15 cellular contexts compared by ENCODE assay signal in the genomic region with DNA sequence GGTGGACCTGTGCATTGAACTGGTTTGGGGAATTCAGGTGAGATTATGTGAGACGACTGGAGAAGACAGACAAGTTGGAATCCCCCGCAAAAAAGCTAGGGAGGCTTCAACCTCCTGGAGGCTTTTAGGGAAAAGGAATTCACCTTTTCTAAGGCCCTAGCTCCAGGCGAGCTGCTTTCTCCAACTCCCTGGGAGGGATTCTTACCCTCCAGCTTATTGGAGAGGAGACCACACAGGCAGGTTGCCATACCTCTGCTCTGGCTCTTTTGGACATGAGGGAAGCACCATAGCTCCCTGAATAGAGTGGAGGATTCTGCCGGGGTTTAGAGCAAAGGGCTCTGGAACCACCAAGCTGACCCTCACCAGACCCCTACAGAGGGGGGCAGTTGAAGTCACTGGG.
DNase-seq lines count a peak whose midpoint lies in the region; ATAC-seq, FAIRE-seq and TF ChIP-seq lines count a peak whose summit lies in the region.
"Had no signal": no experiment of that assay in that cellular context is flagged by ENCODE, and none has a peak within 500 bp of the region (broad histone marks: within the 10 kb centered on the region; RNA-seq: fewer than 3 reads in every experiment).

No MANE protein-coding gene starts in this region.

- no peak overlapping the region for H3K27ac ChIP-seq in CD8-positive, alpha-beta T cell (ENCODE audit: low read depth, low read length)
- H3K27ac ChIP-seq in HEK293 (ENCODE audit: extremely low read depth, low read depth, low read length) (no peak overlapping the region), H1 (ENCODE audit: low read depth, low read length) (no peak overlapping the region), neural progenitor cell (no peak overlapping the region)
- H3K27ac ChIP-seq: PC-9 had no signal

- no peaks in the 10 kb centered on the region for H3K27me3 Mint-ChIP-seq in CD8-positive, alpha-beta T cell (ENCODE audit: low read depth)
- peaks cover 4% of the 10 kb centered on the region for H3K27me3 Mint-ChIP-seq in neural progenitor cell (ENCODE audit: insufficient read depth, low read depth)
- H3K27me3 Mint-ChIP-seq: CD4-positive, alpha-beta memory T cell had no signal

- 0 out of 2 replicates have a peak overlapping the region, but pooled peaks have one; percentile 60 for H2AK5ac ChIP-seq in H1 (ENCODE audit: low read depth, low read length)

- H3K9me3 ChIP-seq in CD8-positive, alpha-beta T cell (ENCODE audit: low read length), result no peaks in the 10 kb centered on the region
- no peaks in the 10 kb centered on the region for H3K9me3 ChIP-seq in HEK293 (ENCODE audit: control insufficient read depth, insufficient read depth, low read depth, low read length)
- H3K9me3 ChIP-seq in H1 (ENCODE audit: insufficient read depth in 2 of 2, low read depth in 1 of 2, low read length in 1 of 2), result no peaks in the 10 kb centered on the region
- no peaks in the 10 kb centered on the region for H3K9me3 ChIP-seq in neural progenitor cell (ENCODE audit: low read depth)

- no peak overlapping the region for H3K4me3 ChIP-seq in CD8-positive, alpha-beta T cell (ENCODE audit: low read depth, low read length)
- H3K4me3 ChIP-seq in HEK293 (ENCODE audit: low read depth, low read length) (no peak overlapping the region), H1 (ENCODE audit: extremely low read depth in 1 of 4, insufficient read depth in 2 of 4, low read depth in 3 of 4, low read length in 4 of 4) (no peak overlapping the region), neural progenitor cell (no peak overlapping the region)
- H3K4me3 ChIP-seq: PC-9 had no signal

- H3K14ac ChIP-seq in H1 (ENCODE audit: insufficient read length), result no peak overlapping the region

- peaks cover 23% of the 10 kb centered on the region for H3K36me3 Mint-ChIP-seq in CD8-positive, alpha-beta T cell
- H3K36me3 Mint-ChIP-seq in neural progenitor cell, result peaks cover 26% of the 10 kb centered on the region

- H2BK12ac ChIP-seq in H1 (ENCODE audit: low read depth, low read length), result no peak overlapping the region

- H3K4me2 ChIP-seq in H1 (ENCODE audit: insufficient read depth in 1 of 2, low read depth in 2 of 2, low read length in 2 of 2) (no peak overlapping the region), neural progenitor cell (no peak overlapping the region)
- H3K4me2 ChIP-seq: PC-9 had no signal

- H3K79me1 ChIP-seq in H1 (ENCODE audit: low read depth, low read length), result no peaks in the 10 kb centered on the region; the same call in none of the 2 replicates

- no peak for TF ChIP-seq CTCF in CD8-positive, alpha-beta T cell (IDR thresholded peaks at IDR 0.05)
- no peak for TF ChIP-seq CTCF in HEK293 (tag by site-specific recombination; IDR thresholded peaks at IDR 0.05)
- no peak for TF ChIP-seq CTCF in H1 (IDR thresholded peaks at IDR 0.05; ENCODE audit: control extremely low read depth in 1 of 3, insufficient read depth in 1 of 3, low read depth in 1 of 3, low read length in 3 of 3)
- no peak for TF ChIP-seq CTCF in neural progenitor cell (IDR thresholded peaks at IDR 0.05)

- TF ChIP-seq EP300 in H1 (IDR thresholded peaks at IDR 0.05; ENCODE audit: borderline replicate concordance in 1 of 2, low read depth in 2 of 2, low read length in 2 of 2), result no peak

- no peak for DNase-seq in CD8-positive, alpha-beta T cell
- no peak for DNase-seq in H1 (ENCODE audit: low read depth in 1 of 2, low spot score in 2 of 2)
- DNase-seq in neural progenitor cell (ENCODE audit: low spot score), result no peak
- no peak for DNase-seq in AML-193 (lab: John Stamatoyannopoulos, UW)
- no peak for DNase-seq in EL
- no peak for DNase-seq in kidney tubule cell (ENCODE audit: low spot score)
- DNase-seq: CD4-positive, alpha-beta memory T cell; H7; IMR-90; NCI-H1436; NCI-H2081 treated with DMSO at 0.1 percent for 48 hours; NCI-H345; NCI-H748 treated with DMSO at 0.1 percent for 48 hours; PC-9 had no signal

- H3K27ac Mint-ChIP-seq in CD8-positive, alpha-beta T cell, result peak overlapping the region; percentile 82
- H3K27ac Mint-ChIP-seq in neural progenitor cell, result peak overlapping the region; percentile 39

- H3K4me1 ChIP-seq in CD8-positive, alpha-beta T cell (ENCODE audit: insufficient read depth, low read length), result peaks cover 13% of the 10 kb centered on the region
- peaks cover 6% of the 10 kb centered on the region; the same call in 1 of the 2 replicates for H3K4me1 ChIP-seq in HEK293 (ENCODE audit: control insufficient read depth, insufficient read depth, low read length)
- peaks cover 13 to 35% (median 30%) of the 10 kb centered on the region in 4 experiments for H3K4me1 ChIP-seq in H1 (replicated peaks in 1 of 4; ENCODE audit: control insufficient read depth in 3 of 4, insufficient read depth in 4 of 4, low read length in 3 of 4)
- peaks cover 21% of the 10 kb centered on the region for H3K4me1 ChIP-seq in neural progenitor cell

- H3K23ac ChIP-seq in H1 (ENCODE audit: insufficient read length), result no peak overlapping the region

- H2BK20ac ChIP-seq in H1 (ENCODE audit: low read length), result no peak overlapping the region

- FAIRE-seq in H1 (lab: Jason Lieb, UNC), result no peak

- H3K18ac ChIP-seq in H1 (ENCODE audit: extremely low read depth, low read length), result peak overlapping the region; percentile 32; the same call in 1 of the 2 replicates

- no peak overlapping the region for H3K4me3 Mint-ChIP-seq in CD8-positive, alpha-beta T cell
- no peak overlapping the region for H3K4me3 Mint-ChIP-seq in neural progenitor cell

- CTCF ChIA-PET in CD8-positive, alpha-beta T cell (lab: Charles Lee), result interaction anchor here (1.3 kb wide), 1 partner anchor 12 kb away, joined by 3 read pairs; no protein-coding TSS in a partner anchor
- CTCF ChIA-PET in HEK293 (lab: Yijun Ruan, JAX), result interaction anchor here (0.6 to 0.8 kb wide), 2 partner anchors 9 to 145 kb away, joined by 3 read pairs; no protein-coding TSS in a partner anchor
- CTCF ChIA-PET in H1 (lab: Charles Lee; ENCODE audit: partially characterized antibody), result interaction anchor here (0.6 to 3.6 kb wide), 4 partner anchors 9 to 129 kb away, joined by 3 to 16 read pairs (median 4); no protein-coding TSS in a partner anchor

- H3K79me2 ChIP-seq in H1 (ENCODE audit: control insufficient read depth in 1 of 2, insufficient read depth in 2 of 2, low read length in 2 of 2), result no peaks in the 10 kb centered on the region
- H3K79me2 ChIP-seq in neural progenitor cell (ENCODE audit: low read depth), result no peaks in the 10 kb centered on the region

- no peak for TF ChIP-seq RAD21 in H1 (IDR thresholded peaks at IDR 0.05 in 1 of 2, conservative IDR thresholded peaks at IDR 0.05 in 1 of 2; ENCODE audit: low read depth in 2 of 2, low read length in 2 of 2)

- intact Hi-C loops in CD8-positive, alpha-beta T cell (cut with DNase I, micrococcal nuclease), result no loop called here

- H3K4me1 Mint-ChIP-seq in CD8-positive, alpha-beta T cell (ENCODE audit: low read depth), result peaks cover 26% of the 10 kb centered on the region
- peaks cover 34% of the 10 kb centered on the region for H3K4me1 Mint-ChIP-seq in neural progenitor cell

- no peak for TF ChIP-seq POLR2A in H1 (IDR thresholded peaks at IDR 0.05; ENCODE audit: control extremely low read depth in 1 of 2, low read depth in 2 of 2, low read length in 2 of 2)

- no peak overlapping the region for H3K9ac ChIP-seq in H1 (replicated peaks in 1 of 4; ENCODE audit: extremely low read depth in 1 of 4, low read depth in 3 of 4, low read length in 3 of 4)
- no peak overlapping the region for H3K9ac ChIP-seq in neural progenitor cell

- no peak overlapping the region for H4K91ac ChIP-seq in H1 (replicated peaks; ENCODE audit: insufficient read length, low read length)

- peaks cover 4% of the 10 kb centered on the region for H3K36me3 ChIP-seq in CD8-positive, alpha-beta T cell (ENCODE audit: insufficient read depth, low read length)
- H3K36me3 ChIP-seq in HEK293 (ENCODE audit: control insufficient read depth in 2 of 2, insufficient read depth in 1 of 2, low read length in 2 of 2) (peaks cover 4 to 24% of the 10 kb centered on the region in 2 experiments; a peak in 1 of 3 replicates), H1 (ENCODE audit: control insufficient read depth in 2 of 4, insufficient read depth in 4 of 4, low read length in 3 of 4) (peaks cover 0 to 24% (median 5%) of the 10 kb centered on the region in 4 experiments; a peak in 5 of 8 replicates), neural progenitor cell (no peaks in the 10 kb centered on the region)

- H4K20me1 ChIP-seq in H1 (replicated peaks in 1 of 2; ENCODE audit: control insufficient read depth in 1 of 2, insufficient read depth in 2 of 2, low read length in 2 of 2), result no peaks in the 10 kb centered on the region
- peaks cover 4% of the 10 kb centered on the region for H4K20me1 ChIP-seq in neural progenitor cell (ENCODE audit: low read depth)

- H3K23me2 ChIP-seq in H1 (ENCODE audit: low read depth, low read length), result peaks cover 3% of the 10 kb centered on the region; the same call in 1 of the 2 replicates

- no peak overlapping the region for H3K4ac ChIP-seq in H1 (replicated peaks; ENCODE audit: insufficient read length, low read depth, low read length)

- no peak overlapping the region for H2BK15ac ChIP-seq in H1 (ENCODE audit: low read length)

- H2BK120ac ChIP-seq in H1 (replicated peaks; ENCODE audit: low read depth, low read length), result no peak overlapping the region

- H4K5ac ChIP-seq in H1 (ENCODE audit: insufficient read length, low read depth, low read length), result no peak overlapping the region

- H2AFZ ChIP-seq in H1 (ENCODE audit: low read length), result no peak overlapping the region
- no peak overlapping the region for H2AFZ ChIP-seq in neural progenitor cell (replicated peaks)
- H2AFZ ChIP-seq: PC-9 had no signal

- H2BK5ac ChIP-seq in H1 (ENCODE audit: low read depth, low read length), result no peak overlapping the region

- no peaks in the 10 kb centered on the region for H3K9me3 Mint-ChIP-seq in CD8-positive, alpha-beta T cell
- H3K9me3 Mint-ChIP-seq in neural progenitor cell, result no peaks in the 10 kb centered on the region

- no peak overlapping the region for H4K8ac ChIP-seq in H1 (ENCODE audit: extremely low read depth, insufficient read depth, low read length)

- POLR2A ChIA-PET in CD8-positive, alpha-beta T cell (lab: Charles Lee), result interaction anchor here (0.9 kb wide), 1 partner anchor 9 kb away, joined by 3 read pairs; no protein-coding TSS in a partner anchor
- POLR2A ChIA-PET in HEK293 (lab: Yijun Ruan, JAX) (no interaction called here), H1 (lab: Charles Lee; ENCODE audit: partially characterized antibody) (interaction anchor here (0.6 to 3.0 kb wide), 4 partner anchors 10 to 196 kb away, joined by 3 to 10 read pairs (median 4); no protein-coding TSS in a partner anchor)

- H3K56ac ChIP-seq in H1 (replicated peaks; ENCODE audit: insufficient read length, low read depth, low read length), result no peak overlapping the region

- no peak for ATAC-seq in CD8-positive, alpha-beta T cell

- H3F3A ChIP-seq in neural progenitor cell (ENCODE audit: low read depth), result peaks cover 16% of the 10 kb centered on the region

- no peaks in the 10 kb centered on the region for H3K27me3 ChIP-seq in CD8-positive, alpha-beta T cell (ENCODE audit: insufficient read depth, low read length)
- H3K27me3 ChIP-seq in H1 (replicated peaks in 1 of 4; ENCODE audit: control insufficient read depth in 3 of 4, extremely low read depth in 1 of 4, insufficient read depth in 3 of 4, low read length in 3 of 4) (no peaks in the 10 kb centered on the region), neural progenitor cell (no peaks in the 10 kb centered on the region)

- WGBS in H1 (ENCODE audit: extremely low coverage in 1 of 2, insufficient coverage in 1 of 2, insufficient read length in 1 of 2, insufficient replicate concordance in 2 of 2, low coverage in 1 of 2, low lambda C conversion rate in 2 of 2, missing lambda C conversion rate in 1 of 2), 2 experiments, result 88% methylated on average over 4 of the region's 4 CpGs; no CpG with 5 or more reads in 1 of the 2 experiments
